15 cellular contexts compared by ENCODE assay signal in genomic region chr20:15155848-15156401, GRCh38.
DNase-seq lines count a peak whose midpoint lies in the region; ATAC-seq and TF ChIP-seq lines count a peak whose summit lies in the region.
"Had no signal": no experiment of that assay in that cellular context is flagged by ENCODE, and none has a peak within 500 bp of the region (broad histone marks: within the 10 kb centered on the region; RNA-seq: fewer than 3 reads in every experiment).

No MANE protein-coding gene starts in this region.

- ATAC-seq in activated T-cell treated with anti-CD3 and anti-CD28 coated beads, Interleukin-2, amount 50 U/mL, for 72 hours (replicated peaks in 1 of 2): peak; percentile 64 to 91
- no peak for ATAC-seq in GM21619 (IDR thresholded peaks at IDR 0.05; ENCODE audit: unreplicated experiment)
- ATAC-seq: HCT116 had no signal

- no peaks in the 10 kb centered on the region for H3K27me3 ChIP-seq in OCI-LY3 (ENCODE audit: low read depth, low read length)
- no peaks in the 10 kb centered on the region for H3K27me3 ChIP-seq in esophagus squamous epithelium

- no peak overlapping the region for H3K27ac Mint-ChIP-seq in activated T-cell treated with anti-CD3 and anti-CD28 coated beads, Interleukin-2, amount 50 U/mL, for 72 hours
- H3K27ac Mint-ChIP-seq: IgD-negative memory B cell had no signal

- H3K36me3 Mint-ChIP-seq in activated T-cell treated with anti-CD3 and anti-CD28 coated beads, Interleukin-2, amount 50 U/mL, for 72 hours (ENCODE audit: insufficient read depth in 2 of 2): peaks cover 2% of the 10 kb centered on the region in 2 donors
- H3K36me3 Mint-ChIP-seq: IgD-negative memory B cell had no signal

- H3K4me1 Mint-ChIP-seq in activated T-cell treated with anti-CD3 and anti-CD28 coated beads, Interleukin-2, amount 50 U/mL, for 72 hours (ENCODE audit: low read depth): peaks cover 16% of the 10 kb centered on the region
- H3K4me1 Mint-ChIP-seq: IgD-negative memory B cell had no signal

- H3K27me3 Mint-ChIP-seq in activated T-cell treated with anti-CD3 and anti-CD28 coated beads, Interleukin-2, amount 50 U/mL, for 72 hours (ENCODE audit: low read depth): no peaks in the 10 kb centered on the region

- H3K9me3 ChIP-seq in OCI-LY3 (ENCODE audit: insufficient read depth, low read length) (no peaks in the 10 kb centered on the region), esophagus squamous epithelium (no peaks in the 10 kb centered on the region)

- TF ChIP-seq POLR2A in esophagus squamous epithelium (IDR thresholded peaks at IDR 0.05): no peak

- H3K4me1 ChIP-seq in OCI-LY3 (ENCODE audit: low read length) (peaks cover 18% of the 10 kb centered on the region), esophagus squamous epithelium (no peaks in the 10 kb centered on the region)

- no peak overlapping the region for H2AFZ ChIP-seq in OCI-LY3 (ENCODE audit: low read depth, low read length)

- peaks cover 9 to 11% of the 10 kb centered on the region in 2 donors for H3K9me3 Mint-ChIP-seq in activated T-cell treated with anti-CD3 and anti-CD28 coated beads, Interleukin-2, amount 50 U/mL, for 72 hours

- H4K20me1 ChIP-seq in OCI-LY3 (ENCODE audit: insufficient read depth, low read length): no peaks in the 10 kb centered on the region

- no peak for TF ChIP-seq CTCF in OCI-LY3 (IDR thresholded peaks at IDR 0.05; ENCODE audit: low read depth, low read length)
- TF ChIP-seq CTCF in esophagus squamous epithelium (IDR thresholded peaks at IDR 0.05): no peak

- no peak overlapping the region for H3K9ac ChIP-seq in OCI-LY3 (ENCODE audit: low read length)

- no peak overlapping the region; the same call in 1 of the 2 replicates for H3K4me2 ChIP-seq in OCI-LY3 (ENCODE audit: low read length)

- H3K4me3 Mint-ChIP-seq in activated T-cell treated with anti-CD3 and anti-CD28 coated beads, Interleukin-2, amount 50 U/mL, for 72 hours: peak overlapping the region in 1 of 2 donors; percentile 42
- H3K4me3 Mint-ChIP-seq: IgD-negative memory B cell had no signal

- H3K4me3 ChIP-seq in OCI-LY3 (ENCODE audit: low read length) (no peak overlapping the region), esophagus squamous epithelium (no peak overlapping the region)

- no peak for DNase-seq in activated T-cell treated with anti-CD3 and anti-CD28 coated beads, Interleukin-2, amount 50 U/mL, for 72 hours
- no peak for DNase-seq in activated T-cell treated with anti-CD3 and anti-CD28 coated beads, Interleukin-2, amount 50 U/mL, for 48 hours
- DNase-seq in epithelial cell of prostate (ENCODE audit: low read depth, low spot score) (peak; percentile 69), renal cortical epithelial cell (ENCODE audit: low read depth) (peak; percentile 68), esophagus squamous epithelium (lab: John Stamatoyannopoulos, UW) (no peak), DMS114 treated with DMSO at 0.1 percent for 48 hours (lab: John Stamatoyannopoulos, UW; ENCODE audit: unreplicated experiment) (no peak)
- DNase-seq: DMS79, NCI-H1092, NCI-H187, NCI-H82, SIG-M5 had no signal

- H3K27ac ChIP-seq in OCI-LY3 (ENCODE audit: low read length) (peak overlapping the region; percentile 37; the same call in 1 of the 2 replicates), epithelial cell of prostate (peak overlapping the region; percentile 56), esophagus squamous epithelium (no peak overlapping the region)

- no peaks in the 10 kb centered on the region for H3K79me2 ChIP-seq in OCI-LY3 (ENCODE audit: low read length)

- H3K36me3 ChIP-seq in OCI-LY3 (replicated peaks; ENCODE audit: low read depth, low read length) (no peaks in the 10 kb centered on the region), esophagus squamous epithelium (no peaks in the 10 kb centered on the region)

- intact Hi-C loops in esophagus squamous epithelium (cut with DNase I): no loop called here

Comparison
In these comparisons a context has a peak if more than half of its experiments do, and no peak if none do; other contexts are left out.
1. DNase-seq: peak in epithelial cell of prostate (single experiment) and renal cortical epithelial cell (single experiment); none in activated T-cell treated with anti-CD3 and anti-CD28 coated beads, Interleukin-2, amount 50 U/mL, for 72 hours (0 of 2), activated T-cell treated with anti-CD3 and anti-CD28 coated beads, Interleukin-2, amount 50 U/mL, for 48 hours (0 of 2), esophagus squamous epithelium (single experiment) and DMS114 treated with DMSO at 0.1 percent for 48 hours (single experiment).
2. H3K27ac ChIP-seq: peak in OCI-LY3 (single experiment) and epithelial cell of prostate (single experiment); none in esophagus squamous epithelium (0 of 4).